12 cellular contexts compared by ENCODE assay signal in genomic region chr1:39130297-39130696, GRCh38.
DNase-seq lines count a peak whose midpoint lies in the region; ATAC-seq and TF ChIP-seq lines count a peak whose summit lies in the region.
"Had no signal": no experiment of that assay in that cellular context is flagged by ENCODE, and none has a peak within 500 bp of the region (broad histone marks: within the 10 kb centered on the region; RNA-seq: fewer than 3 reads in every experiment).

No MANE protein-coding gene starts in this region.

- H3K4me3 ChIP-seq in colonic mucosa = no peak overlapping the region
- H3K4me3 ChIP-seq in muscle layer of duodenum (ENCODE audit: low read depth in 1 of 2, low read length in 2 of 2) = no peak overlapping the region
- H3K4me3 ChIP-seq: GM12878 had no signal

- no peaks in the 10 kb centered on the region for H3K36me3 Mint-ChIP-seq in activated CD8-positive, alpha-beta T cell treated with anti-CD3 and anti-CD28 coated beads, Interleukin-2, amount 10 ng/mL, durations not matched to agents 7 days and 5 days (ENCODE audit: low read depth)
- H3K36me3 Mint-ChIP-seq: activated naive CD8-positive, alpha-beta T cell treated with anti-CD3 and anti-CD28 coated beads, Interleukin-2, amount 10 ng/mL, durations not matched to agents 7 days and 5 days had no signal

- CTCF ChIA-PET in activated CD8-positive, alpha-beta T cell treated with anti-CD3 and anti-CD28 coated beads, Interleukin-2, amount 10 ng/mL, durations not matched to agents 7 days and 5 days (lab: Charles Lee) = interaction anchor here (0.9 to 2.7 kb wide), 4 partner anchors 10 to 62 kb away, joined by 3 to 12 read pairs (median 4); no protein-coding TSS in a partner anchor

- no peak for ATAC-seq in activated CD8-positive, alpha-beta T cell treated with anti-CD3 and anti-CD28 coated beads, Interleukin-2, amount 10 ng/mL, durations not matched to agents 7 days and 5 days
- no peak for ATAC-seq in HG02623 (IDR thresholded peaks at IDR 0.05; ENCODE audit: unreplicated experiment)
- ATAC-seq: stimulated activated naive B cell treated with anti-CD40 and anti-IgM and Interleukin-4, amounts not matched to agents 10 μg/mL and 1 μg/mL and 100 μg/mL, for 72 hours had no signal

- peaks cover 4% of the 10 kb centered on the region for H3K4me1 Mint-ChIP-seq in activated CD8-positive, alpha-beta T cell treated with anti-CD3 and anti-CD28 coated beads, Interleukin-2, amount 10 ng/mL, durations not matched to agents 7 days and 5 days (ENCODE audit: low read depth)

- H3K27me3 ChIP-seq in colonic mucosa (no peaks in the 10 kb centered on the region), muscle layer of duodenum (ENCODE audit: low read depth, low read length) (no peaks in the 10 kb centered on the region)

- intact Hi-C loops in colonic mucosa (cut with DNase I) = no loop called here

- H3K9me3 Mint-ChIP-seq in activated CD8-positive, alpha-beta T cell treated with anti-CD3 and anti-CD28 coated beads, Interleukin-2, amount 10 ng/mL, durations not matched to agents 7 days and 5 days (ENCODE audit: insufficient read depth) = no peaks in the 10 kb centered on the region
- H3K9me3 Mint-ChIP-seq: activated naive CD8-positive, alpha-beta T cell treated with anti-CD3 and anti-CD28 coated beads, Interleukin-2, amount 10 ng/mL, durations not matched to agents 7 days and 5 days; stimulated activated naive B cell treated with anti-CD40 and anti-IgM and Interleukin-4, amounts not matched to agents 10 μg/mL and 1 μg/mL and 100 μg/mL, for 72 hours had no signal

- peak; percentile 95 for DNase-seq in NCI-H226
- DNase-seq in colonic mucosa = no peak
- DNase-seq in activated CD8-positive, alpha-beta T cell treated with anti-CD3 and anti-CD28 coated beads, Interleukin-2, amount 10 ng/mL, durations not matched to agents 7 days and 5 days = no peak
- no peak for DNase-seq in cerebellar nuclear complex (lab: John Stamatoyannopoulos, UW)
- DNase-seq in NCI-H2081 treated with DMSO at 0.1 percent for 48 hours (lab: John Stamatoyannopoulos, UW) = no peak
- DNase-seq: activated naive CD8-positive, alpha-beta T cell treated with anti-CD3 and anti-CD28 coated beads, Interleukin-2, amount 10 ng/mL, durations not matched to agents 7 days and 5 days; NCI-H446; stimulated activated naive B cell treated with anti-CD40 and anti-IgM and Interleukin-4, amounts not matched to agents 10 μg/mL and 1 μg/mL and 100 μg/mL, for 72 hours had no signal

- peak overlapping the region in 1 of 2 donors; percentile 68 for H3K9ac ChIP-seq in colonic mucosa (ENCODE audit: low read depth in 2 of 2, low read length in 2 of 2)

- H3K27ac ChIP-seq in 22Rv1 (peak overlapping the region; percentile 47; the same call in 1 of the 2 replicates), colonic mucosa (peak overlapping the region; percentile 75), muscle layer of duodenum (ENCODE audit: low read length) (peak overlapping the region; percentile 41)

- no peak overlapping the region for H3K4me3 Mint-ChIP-seq in activated CD8-positive, alpha-beta T cell treated with anti-CD3 and anti-CD28 coated beads, Interleukin-2, amount 10 ng/mL, durations not matched to agents 7 days and 5 days
- H3K4me3 Mint-ChIP-seq: activated naive CD8-positive, alpha-beta T cell treated with anti-CD3 and anti-CD28 coated beads, Interleukin-2, amount 10 ng/mL, durations not matched to agents 7 days and 5 days; stimulated activated naive B cell treated with anti-CD40 and anti-IgM and Interleukin-4, amounts not matched to agents 10 μg/mL and 1 μg/mL and 100 μg/mL, for 72 hours had no signal

- TF ChIP-seq CTCF in 22Rv1 (IDR thresholded peaks at IDR 0.05) = no peak
- no peak for TF ChIP-seq CTCF in colonic mucosa (IDR thresholded peaks at IDR 0.05)

- H3K36me3 ChIP-seq in colonic mucosa (no peaks in the 10 kb centered on the region), muscle layer of duodenum (ENCODE audit: control insufficient read depth in 1 of 2, insufficient read depth in 2 of 2, low read length in 2 of 2) (no peaks in the 10 kb centered on the region)

- POLR2A ChIA-PET in activated CD8-positive, alpha-beta T cell treated with anti-CD3 and anti-CD28 coated beads, Interleukin-2, amount 10 ng/mL, durations not matched to agents 7 days and 5 days (lab: Charles Lee) = no interaction called here

- no peak overlapping the region for H3K27ac Mint-ChIP-seq in activated CD8-positive, alpha-beta T cell treated with anti-CD3 and anti-CD28 coated beads, Interleukin-2, amount 10 ng/mL, durations not matched to agents 7 days and 5 days
- H3K27ac Mint-ChIP-seq: activated naive CD8-positive, alpha-beta T cell treated with anti-CD3 and anti-CD28 coated beads, Interleukin-2, amount 10 ng/mL, durations not matched to agents 7 days and 5 days; stimulated activated naive B cell treated with anti-CD40 and anti-IgM and Interleukin-4, amounts not matched to agents 10 μg/mL and 1 μg/mL and 100 μg/mL, for 72 hours had no signal

- no peaks in the 10 kb centered on the region for H3K9me3 ChIP-seq in colonic mucosa
- no peaks in the 10 kb centered on the region for H3K9me3 ChIP-seq in muscle layer of duodenum (ENCODE audit: control insufficient read depth in 1 of 2, low read length in 2 of 2)

- peaks cover 18% of the 10 kb centered on the region for H3K4me1 ChIP-seq in colonic mucosa
- peaks cover 22 to 35% of the 10 kb centered on the region in 2 donors for H3K4me1 ChIP-seq in muscle layer of duodenum (ENCODE audit: control insufficient read depth in 1 of 2, insufficient read depth in 2 of 2, low read length in 2 of 2)

- no peaks in the 10 kb centered on the region for H3K27me3 Mint-ChIP-seq in activated CD8-positive, alpha-beta T cell treated with anti-CD3 and anti-CD28 coated beads, Interleukin-2, amount 10 ng/mL, durations not matched to agents 7 days and 5 days (ENCODE audit: low read depth)
- H3K27me3 Mint-ChIP-seq: activated naive CD8-positive, alpha-beta T cell treated with anti-CD3 and anti-CD28 coated beads, Interleukin-2, amount 10 ng/mL, durations not matched to agents 7 days and 5 days; stimulated activated naive B cell treated with anti-CD40 and anti-IgM and Interleukin-4, amounts not matched to agents 10 μg/mL and 1 μg/mL and 100 μg/mL, for 72 hours had no signal
